In the genomic region with DNA sequence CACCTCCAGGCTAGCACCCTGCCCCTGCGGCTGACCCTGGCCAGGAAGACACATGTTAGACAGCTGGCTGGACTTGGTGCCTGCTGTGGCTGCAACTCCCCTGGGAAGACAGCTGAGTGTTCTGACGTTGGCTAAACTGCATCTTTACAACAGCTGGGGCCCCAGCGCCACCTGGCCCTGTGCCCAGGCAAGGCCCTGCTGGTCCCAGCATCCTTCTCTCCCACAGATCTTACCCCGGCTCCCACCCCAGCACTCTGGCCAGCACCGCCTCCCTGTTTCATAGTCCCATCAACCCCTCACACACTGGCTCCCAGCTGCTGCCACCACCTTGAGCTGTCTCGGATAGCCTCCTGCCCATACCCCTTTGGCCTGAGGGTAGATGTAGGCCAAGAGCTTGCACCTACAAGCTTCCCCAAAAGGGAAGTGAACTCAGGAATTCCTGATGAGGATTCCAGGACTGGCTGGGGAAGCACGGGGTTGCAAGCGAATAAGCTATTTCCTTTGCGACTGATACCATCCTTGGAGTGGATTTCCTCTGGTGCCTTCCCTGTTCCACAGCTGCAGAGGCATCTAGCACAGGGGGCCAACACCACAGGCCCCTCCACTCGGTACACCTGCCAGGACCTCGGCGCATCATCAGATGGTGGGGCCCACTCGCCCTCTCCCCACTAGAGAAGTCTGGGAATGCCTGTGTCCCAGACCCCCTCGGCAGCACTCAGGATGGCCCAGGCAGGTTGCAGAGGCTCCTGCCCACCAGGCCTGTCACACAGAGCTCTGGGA, we compare ENCODE assay signal across 14 cellular contexts. TPM values are rescaled to one million over a fixed set of nuclear protein-coding genes. Genes with fewer than 3 reads are reported as not detected.
DNase-seq lines count a peak whose midpoint lies in the region; ATAC-seq, FAIRE-seq and TF ChIP-seq lines count a peak whose summit lies in the region.
"Had no signal": no experiment of that assay in that cellular context is flagged by ENCODE, and none has a peak within 500 bp of the region (broad histone marks: within the 10 kb centered on the region; RNA-seq: fewer than 3 reads in every experiment).

No MANE protein-coding gene starts in this region.

- intact Hi-C loops in K562 (cut with micrococcal nuclease), result no loop called here

- peaks cover 8% of the 10 kb centered on the region for H3K9me1 ChIP-seq in K562 (ENCODE audit: control insufficient read depth, insufficient read depth, low read length)

- in situ Hi-C loops in K562 (cut with MboI), result no loop called here

- no peak for TF ChIP-seq RAD21 in K562 (CRISPR knock-in tag; conservative IDR thresholded peaks at IDR 0.05 in 1 of 2, IDR thresholded peaks at IDR 0.05 in 1 of 2)

- TF ChIP-seq CTCF in K562 (IDR thresholded peaks at IDR 0.05 in 2 of 3, conservative IDR thresholded peaks at IDR 0.05 in 1 of 3; ENCODE audit: insufficient read depth in 2 of 3, low read depth in 1 of 3, low read length in 3 of 3) (peak in 1 of 3 experiments; percentile 4; a peak in 1 of 6 replicates), GM10248 (IDR thresholded peaks at IDR 0.05; ENCODE audit: control extremely low read depth, extremely low read depth, low read depth, missing control alignments) (no peak)

- POLR2A ChIA-PET in K562 (lab: Yijun Ruan, JAX), result interaction anchor here (0.6 to 19.0 kb wide), 27 partner anchors 9 to 403 kb away, joined by 3 to 414 read pairs (median 5); partner anchors contain the start of genes GNAZ and RAB36
- POLR2A ChIA-PET in GM10248 (lab: Yijun Ruan, JAX), result no interaction called here

- peak overlapping the region in 1 of 2 experiments; percentile 54; a peak in 2 of 4 replicates for H3K9ac ChIP-seq in K562 (ENCODE audit: insufficient read depth in 1 of 2, low read depth in 2 of 2, low read length in 2 of 2)

- H3K9me3 ChIP-seq in K562 (replicated peaks; ENCODE audit: control insufficient read depth, insufficient read depth, low read depth, low read length), result no peaks in the 10 kb centered on the region
- H3K9me3 ChIP-seq: Caco-2, colonic mucosa had no signal

- H3K4me1 ChIP-seq in K562 (replicated peaks in 1 of 2; ENCODE audit: control insufficient read depth in 2 of 2, insufficient read depth in 2 of 2, low read length in 2 of 2), result peaks cover 0 to 20% of the 10 kb centered on the region in 2 experiments; a peak in 1 of 5 replicates
- H3K4me1 ChIP-seq: Caco-2, colonic mucosa had no signal

- H3K27ac ChIP-seq in K562 (ENCODE audit: extremely low read depth, low read depth, low read length), result no peak overlapping the region
- H3K27ac ChIP-seq: colonic mucosa had no signal

- no peaks in the 10 kb centered on the region for H3K36me3 ChIP-seq in K562 (ENCODE audit: control insufficient read depth, insufficient read depth, low read length)
- H3K36me3 ChIP-seq: colonic mucosa had no signal

- H4K20me1 ChIP-seq in K562 (replicated peaks; ENCODE audit: control insufficient read depth, insufficient read depth, low read length), result peaks cover 97% of the 10 kb centered on the region

- FAIRE-seq in K562 (lab: Jason Lieb, UNC), result no peak

- BruUV-seq in K562 (replicated peaks; lab: Mats Ljungman, UMichigan), result no TSS peak

- DNase-seq in C1 segment of cervical spinal cord (lab: John Stamatoyannopoulos, UW), result peak in 11 of 14 donors; percentile 40 to 80 (median 63)
- peak; percentile 87 for DNase-seq in NCI-H1092 (lab: John Stamatoyannopoulos, UW)
- peak in 3 of 4 experiments; percentile 52 to 63 (median 55) for DNase-seq in K562 (ENCODE audit: extremely low read depth in 1 of 4, low spot score in 3 of 4)
- peak; percentile 75 for DNase-seq in medulla oblongata (ENCODE audit: extremely low spot score)
- DNase-seq in activated CD8-positive, alpha-beta memory T cell treated with anti-CD3 and anti-CD28 coated beads, Interleukin-2, amount 50 U/mL, for 4 hours, result no peak
- DNase-seq in NCI-H2029 treated with DMSO at 0.1 percent for 48 hours (lab: John Stamatoyannopoulos, UW), result no peak
- no peak for DNase-seq in GM10248 (ENCODE audit: extremely low spot score)
- DNase-seq: activated T-cell treated with anti-CD3 and anti-CD28 coated beads, Interleukin-2, amount 50 U/mL, for 1 hour; Caco-2; colonic mucosa; T-helper 2 cell had no signal

- TF ChIP-seq EP300 in K562 (IDR thresholded peaks at IDR 0.05; ENCODE audit: low read length), result no peak

- no peak for TF ChIP-seq POLR2A in K562 (conservative IDR thresholded peaks at IDR 0.05)

- no peaks in the 10 kb centered on the region for H3K79me2 ChIP-seq in K562 (ENCODE audit: control insufficient read depth, insufficient read depth, low read length)

- no peak overlapping the region for H3K4me2 ChIP-seq in K562 (ENCODE audit: insufficient read depth, low read length)
- H3K4me2 ChIP-seq: GM23338 had no signal

- CTCF ChIA-PET in K562 (lab: Yijun Ruan, JAX; ENCODE audit: low intra/inter-chr PET ratio), result interaction anchor here (0.6 kb wide), 1 partner anchor 157 kb away, joined by 4 read pairs; no protein-coding TSS in a partner anchor
- CTCF ChIA-PET in GM10248 (lab: Yijun Ruan, JAX), result interaction anchor here (0.6 to 1.5 kb wide), 9 partner anchors 16 to 526 kb away, joined by 3 to 4 read pairs (median 3); no protein-coding TSS in a partner anchor

- no peak overlapping the region for H3K4me3 ChIP-seq in K562
- H3K4me3 ChIP-seq: colonic mucosa, GM23338 had no signal

- no peak overlapping the region for H2AFZ ChIP-seq in K562 (ENCODE audit: low read depth, low read length)
- H2AFZ ChIP-seq: GM23338 had no signal

- WGBS in K562 (ENCODE audit: insufficient coverage, low coverage, missing lambda C conversion rate), result 1% methylated on average over 14 of the region's 14 CpGs

- ATAC-seq in K562, result no peak
- no peak for ATAC-seq in GM18502 (IDR thresholded peaks at IDR 0.05; ENCODE audit: poor library complexity, unreplicated experiment)
- ATAC-seq: GM23338 had no signal

- peaks cover 43 to 100% of the 10 kb centered on the region in 2 experiments; a peak in 4 of 5 replicates for H3K27me3 ChIP-seq in K562 (ENCODE audit: control insufficient read depth in 2 of 2, insufficient read depth in 2 of 2, low read length in 2 of 2)
- H3K27me3 ChIP-seq: colonic mucosa had no signal

RNA-seq across cellular contexts. Expression of gene RSPH14, which starts 28.5 kb away (rescaled TPM):
- not detected in 2 replicates for total RNA-seq in K562 (2011; cell fraction: chromatin; rRNA removed; ENCODE audit: low replicate concordance)
- total RNA-seq in K562 (2011; cell fraction: nucleolus; rRNA removed), result not detected in 2 replicates
- not detected in 2 replicates for total RNA-seq in K562 (2011; cell fraction: nucleoplasm; rRNA removed)
- total RNA-seq in K562 (2014; rRNA removed) (not detected in 2 replicates), K562 (2014; rRNA removed; fragmentation: Illumina TruSeq; extraction: Trizol) (not detected in 2 replicates), K562 (2015; rRNA removed; fragmentation: Illumina TruSeq; extraction: Trizol) (not detected in 2 replicates), K562 (2021) (not detected in 2 replicates)
- polyA plus RNA-seq in K562 (2011; rRNA removed) (0.24 TPM in 1 of 2 replicates, not detected in the other), K562 (2014; fragmentation: Illumina TruSeq; extraction: Trizol) (not detected in 2 replicates), K562 (2014; fragmentation: Nextera tagmentation; extraction: Ambion mirVana) (under 1 TPM in 1 of 2 experiments, not detected in 1; 0.35 TPM), K562 (2014; rRNA removed) (not detected in 2 replicates)
- polyA plus RNA-seq in K562 (2011; cell fraction: cytosol; rRNA removed), result not detected in 2 replicates
- 0.27 TPM in 1 of 2 replicates, not detected in the other for polyA plus RNA-seq in K562 (2011; cell fraction: nucleus; rRNA removed)
- not detected in 2 replicates for polyA plus RNA-seq in K562 (2012)
- polyA minus RNA-seq in K562 (2011; rRNA and poly(A)+ RNA removed), result not detected in 2 replicates
- polyA minus RNA-seq in K562 (2011; cell fraction: cytosol; rRNA and poly(A)+ RNA removed), result not detected in 2 replicates
- polyA minus RNA-seq in K562 (2011; cell fraction: nucleus; rRNA and poly(A)+ RNA removed), result not detected in 2 replicates
- total RNA-seq: GM23338, M059J had no signal

RNA-seq across cellular contexts. Expression of gene RAB36, which starts 32.0 kb away (rescaled TPM):
- not detected in 2 replicates for total RNA-seq in K562 (2011; cell fraction: chromatin; rRNA removed; ENCODE audit: low replicate concordance)
- total RNA-seq in K562 (2011; cell fraction: nucleolus; rRNA removed), result not detected in 2 replicates
- not detected in 2 replicates for total RNA-seq in K562 (2011; cell fraction: nucleoplasm; rRNA removed)
- 0.04 and 0.50 TPM in 2 replicates for total RNA-seq in K562 (2014; rRNA removed)
- total RNA-seq in K562 (2014; rRNA removed; fragmentation: Illumina TruSeq; extraction: Trizol), result not detected in 2 replicates
- total RNA-seq in K562 (2015; rRNA removed; fragmentation: Illumina TruSeq; extraction: Trizol), result not detected in 2 replicates
- total RNA-seq in K562 (2021), result 0.09 TPM in 1 of 2 replicates, not detected in the other
- polyA plus RNA-seq in K562 (2011; rRNA removed), result 0.01 and 0.04 TPM in 2 replicates
- 0.58 TPM in 1 of 2 replicates, not detected in the other for polyA plus RNA-seq in K562 (2011; cell fraction: cytosol; rRNA removed)
- 0.06 TPM in 1 of 2 replicates, not detected in the other for polyA plus RNA-seq in K562 (2011; cell fraction: nucleus; rRNA removed)
- 0.08 and 0.18 TPM in 2 replicates for polyA plus RNA-seq in K562 (2012)
- not detected in 2 replicates for polyA plus RNA-seq in K562 (2014; fragmentation: Illumina TruSeq; extraction: Trizol)
- under 1 TPM; 0.04 to 0.08 TPM for polyA plus RNA-seq in K562 (2014; fragmentation: Nextera tagmentation; extraction: Ambion mirVana)
- polyA plus RNA-seq in K562 (2014; rRNA removed), result 0.08 TPM in 1 of 2 replicates, not detected in the other
- polyA minus RNA-seq in K562 (2011; rRNA and poly(A)+ RNA removed), result 0.42 TPM in 1 of 2 replicates, not detected in the other
- polyA minus RNA-seq in K562 (2011; cell fraction: cytosol; rRNA and poly(A)+ RNA removed), result not detected in 2 replicates
- 0.11 and 0.40 TPM in 2 replicates for polyA minus RNA-seq in K562 (2011; cell fraction: nucleus; rRNA and poly(A)+ RNA removed)

RNA-seq across cellular contexts. Expression of gene GNAZ, which starts 42.9 kb away (rescaled TPM):
- 0.79 and 1.2 TPM in 2 replicates for total RNA-seq in K562 (2011; cell fraction: chromatin; rRNA removed; ENCODE audit: low replicate concordance)
- total RNA-seq in K562 (2011; cell fraction: nucleolus; rRNA removed), result 0.50 and 0.79 TPM in 2 replicates
- 0.29 and 0.46 TPM in 2 replicates for total RNA-seq in K562 (2011; cell fraction: nucleoplasm; rRNA removed)
- total RNA-seq in K562 (2014; rRNA removed), result 0.14 and 0.24 TPM in 2 replicates
- total RNA-seq in K562 (2014; rRNA removed; fragmentation: Illumina TruSeq; extraction: Trizol), result 0.04 and 0.10 TPM in 2 replicates
- 0.04 and 0.11 TPM in 2 replicates for total RNA-seq in K562 (2015; rRNA removed; fragmentation: Illumina TruSeq; extraction: Trizol)
- 0.22 and 0.74 TPM in 2 replicates for total RNA-seq in K562 (2021)
- polyA plus RNA-seq in K562 (2011; rRNA removed), result 0.13 and 0.22 TPM in 2 replicates
- polyA plus RNA-seq in K562 (2011; cell fraction: cytosol; rRNA removed), result 0.15 and 0.31 TPM in 2 replicates
- 0.35 and 0.60 TPM in 2 replicates for polyA plus RNA-seq in K562 (2011; cell fraction: nucleus; rRNA removed)
- polyA plus RNA-seq in K562 (2012), result 0.14 and 0.26 TPM in 2 replicates
- polyA plus RNA-seq in K562 (2014; fragmentation: Illumina TruSeq; extraction: Trizol), result 0.12 and 0.13 TPM in 2 replicates
- polyA plus RNA-seq in K562 (2014; fragmentation: Nextera tagmentation; extraction: Ambion mirVana), result not detected
- 0.18 TPM in 1 of 2 replicates, not detected in the other for polyA plus RNA-seq in K562 (2014; rRNA removed)
- 0.21 and 0.32 TPM in 2 replicates for polyA minus RNA-seq in K562 (2011; rRNA and poly(A)+ RNA removed)
- 0.57 TPM in 1 of 2 replicates, not detected in the other for polyA minus RNA-seq in K562 (2011; cell fraction: cytosol; rRNA and poly(A)+ RNA removed)
- polyA minus RNA-seq in K562 (2011; cell fraction: nucleus; rRNA and poly(A)+ RNA removed), result 0.40 and 0.67 TPM in 2 replicates

Comparison
In these comparisons a context has a peak if more than half of its experiments do, and no peak if none do; other contexts are left out.
1. DNase-seq: peak in C1 segment of cervical spinal cord (11 of 14), NCI-H1092 (single experiment), K562 (3 of 4) and medulla oblongata (single experiment); none in activated CD8-positive, alpha-beta memory T cell treated with anti-CD3 and anti-CD28 coated beads, Interleukin-2, amount 50 U/mL, for 4 hours (single experiment), NCI-H2029 treated with DMSO at 0.1 percent for 48 hours (single experiment) and GM10248 (single experiment).